In genomic region chr11:16883179-16883578, GRCh38 we compare ENCODE assay signal across 9 cellular contexts.
DNase-seq lines count a peak whose midpoint lies in the region; ATAC-seq and TF ChIP-seq lines count a peak whose summit lies in the region.
"Had no signal": no experiment of that assay in that cellular context is flagged by ENCODE, and none has a peak within 500 bp of the region (broad histone marks: within the 10 kb centered on the region; RNA-seq: fewer than 3 reads in every experiment).

No MANE protein-coding gene starts in this region.

- CTCF ChIA-PET in activated CD4-positive, alpha-beta memory T cell treated with anti-CD3 and anti-CD28 coated beads for 36 hours (lab: Charles Lee): interaction anchor here (0.7 to 3.7 kb wide), 3 partner anchors 10 to 97 kb away, joined by 3 to 14 read pairs (median 7); no protein-coding TSS in a partner anchor

- H3K9me3 ChIP-seq in heart left ventricle (no peaks in the 10 kb centered on the region), stomach (no peaks in the 10 kb centered on the region)

- TF ChIP-seq CTCF in heart left ventricle (IDR thresholded peaks at IDR 0.05) (peak in 10 of 12 donors; percentile 16 to 58 (median 30)), stomach (IDR thresholded peaks at IDR 0.05) (no peak)

- H3K36me3 ChIP-seq in heart left ventricle (no peaks in the 10 kb centered on the region), stomach (no peaks in the 10 kb centered on the region)

- H3K4me3 Mint-ChIP-seq in activated CD4-positive, alpha-beta memory T cell treated with anti-CD3 and anti-CD28 coated beads for 36 hours: no peak overlapping the region
- H3K4me3 Mint-ChIP-seq: stimulated activated naive CD8-positive, alpha-beta T cell treated with anti-CD3 and anti-CD28 coated beads, Interleukin-15, Interleukin-2, amounts not matched to agents 100 ng/mL and 50 ng/mL, for 24 hours had no signal

- intact Hi-C loops in heart left ventricle (cut with DNase I): loop anchor here in 8 of 10 donors (1.0 to 10.0 kb wide), 7 partner anchors 61 to 98 kb away; no protein-coding TSS in a partner anchor
- intact Hi-C loops in stomach (cut with DNase I; ENCODE audit: low total_unique reads): no loop called here
- intact Hi-C loops in activated CD4-positive, alpha-beta memory T cell treated with anti-CD3 and anti-CD28 coated beads for 36 hours (cut with micrococcal nuclease): no loop called here

- in situ Hi-C loops in KBM-7 (cut with MboI; ENCODE audit: low pct_unique_long_range_greater_than_20kb, low sequenced_read_pairs): no loop called here

- peak; percentile 34 for DNase-seq in KBM-7
- DNase-seq in RPMI7951 (ENCODE audit: low read depth): peak; percentile 5
- peak in 2 of 5 donors; percentile 20 to 48 for DNase-seq in heart left ventricle
- DNase-seq in stomach: peak; percentile 34
- no peak for DNase-seq in stimulated activated CD4-positive, alpha-beta T cell treated with anti-CD3 and anti-CD28 coated beads, Interleukin-1b, Interleukin-23, amount 100 ng/mL, for 48 hours
- DNase-seq in activated CD4-positive, alpha-beta memory T cell treated with anti-CD3 and anti-CD28 coated beads for 36 hours: no peak

- no peak overlapping the region for H3K27ac Mint-ChIP-seq in activated CD4-positive, alpha-beta memory T cell treated with anti-CD3 and anti-CD28 coated beads for 36 hours
- H3K27ac Mint-ChIP-seq: stimulated activated naive CD8-positive, alpha-beta T cell treated with anti-CD3 and anti-CD28 coated beads, Interleukin-15, Interleukin-2, amounts not matched to agents 100 ng/mL and 50 ng/mL, for 24 hours had no signal

- 35 to 41% (median 39%) methylated on average over 3 of the region's 3 CpGs for WGBS in heart left ventricle, 4 donors
- WGBS in stomach, 5 donors: 15 to 45% (median 33%) methylated on average over 3 of the region's 3 CpGs

- TF ChIP-seq POLR2A in heart left ventricle (IDR thresholded peaks at IDR 0.05) (no peak), stomach (IDR thresholded peaks at IDR 0.05) (no peak)

- H3K4me1 ChIP-seq in heart left ventricle: peaks cover 0 to 52% (median 23%) of the 10 kb centered on the region in 12 donors
- H3K4me1 ChIP-seq in stomach: peaks cover 35 to 56% (median 44%) of the 10 kb centered on the region in 4 donors

- H3K9me3 Mint-ChIP-seq in activated CD4-positive, alpha-beta memory T cell treated with anti-CD3 and anti-CD28 coated beads for 36 hours: no peaks in the 10 kb centered on the region
- H3K9me3 Mint-ChIP-seq: stimulated activated naive CD8-positive, alpha-beta T cell treated with anti-CD3 and anti-CD28 coated beads, Interleukin-15, Interleukin-2, amounts not matched to agents 100 ng/mL and 50 ng/mL, for 24 hours had no signal

- H3K4me3 ChIP-seq in heart left ventricle (no peak overlapping the region), stomach (no peak overlapping the region)

- no peaks in the 10 kb centered on the region for H3K4me1 Mint-ChIP-seq in activated CD4-positive, alpha-beta memory T cell treated with anti-CD3 and anti-CD28 coated beads for 36 hours (ENCODE audit: low read depth)

- H3K27me3 ChIP-seq in heart left ventricle (no peaks in the 10 kb centered on the region), stomach (no peaks in the 10 kb centered on the region)

- H3K27me3 Mint-ChIP-seq in activated CD4-positive, alpha-beta memory T cell treated with anti-CD3 and anti-CD28 coated beads for 36 hours: no peaks in the 10 kb centered on the region

- H3K27ac ChIP-seq in heart left ventricle: peak overlapping the region in 2 of 12 donors; percentile 28 to 37
- H3K27ac ChIP-seq in stomach: peak overlapping the region in 4 of 5 donors; percentile 55 to 68 (median 61)
- H3K27ac ChIP-seq: KMS-11 had no signal

- ATAC-seq in heart left ventricle (peak in 3 of 4 donors; percentile 53 to 63 (median 56)), GM21360 (IDR thresholded peaks at IDR 0.05; ENCODE audit: unreplicated experiment) (no peak)

- no peaks in the 10 kb centered on the region for H3K36me3 Mint-ChIP-seq in activated CD4-positive, alpha-beta memory T cell treated with anti-CD3 and anti-CD28 coated beads for 36 hours

- no peak for TF ChIP-seq EP300 in stomach (IDR thresholded peaks at IDR 0.05)

- POLR2A ChIA-PET in activated CD4-positive, alpha-beta memory T cell treated with anti-CD3 and anti-CD28 coated beads for 36 hours (lab: Charles Lee): no interaction called here

Comparison
In these comparisons a context has a peak if more than half of its experiments do, and no peak if none do; other contexts are left out.
1. DNase-seq: peak in KBM-7 (single experiment), RPMI7951 (single experiment) and stomach (single experiment); none in stimulated activated CD4-positive, alpha-beta T cell treated with anti-CD3 and anti-CD28 coated beads, Interleukin-1b, Interleukin-23, amount 100 ng/mL, for 48 hours (single experiment) and activated CD4-positive, alpha-beta memory T cell treated with anti-CD3 and anti-CD28 coated beads for 36 hours (single experiment).
2. CTCF ChIP-seq: peak in heart left ventricle (10 of 12); none in stomach (0 of 7).
3. intact Hi-C loops: an anchor here in heart left ventricle (1.0 to 10.0 kb wide); none called in stomach and activated CD4-positive, alpha-beta memory T cell treated with anti-CD3 and anti-CD28 coated beads for 36 hours.